2 cellular contexts compared by ENCODE assay signal in genomic region chr14:51262868-51263267, GRCh38.
TF ChIP-seq lines count a peak whose summit lies in the region.

No MANE protein-coding gene starts in this region.

TF ChIP-seq in GM23338, 12 proteins besides CTCF, POLR2A, EP300 and RAD21 (continued from another document):
- TF ChIP-seq REST (IDR thresholded peaks at IDR 0.05; ENCODE audit: unreplicated experiment) = no peak

TF ChIP-seq in WTC11, 78 proteins besides CTCF, POLR2A, EP300 and RAD21:
- TF ChIP-seq ZBTB43 (CRISPR knock-in tag; IDR thresholded peaks at IDR 0.05) (no peak), NFE2L1 (CRISPR knock-in tag; IDR thresholded peaks at IDR 0.05) (no peak)
TF ChIP-seq in WTC11: peak in this region for 0.
